28 cellular contexts compared by ENCODE assay signal in the genomic region with DNA sequence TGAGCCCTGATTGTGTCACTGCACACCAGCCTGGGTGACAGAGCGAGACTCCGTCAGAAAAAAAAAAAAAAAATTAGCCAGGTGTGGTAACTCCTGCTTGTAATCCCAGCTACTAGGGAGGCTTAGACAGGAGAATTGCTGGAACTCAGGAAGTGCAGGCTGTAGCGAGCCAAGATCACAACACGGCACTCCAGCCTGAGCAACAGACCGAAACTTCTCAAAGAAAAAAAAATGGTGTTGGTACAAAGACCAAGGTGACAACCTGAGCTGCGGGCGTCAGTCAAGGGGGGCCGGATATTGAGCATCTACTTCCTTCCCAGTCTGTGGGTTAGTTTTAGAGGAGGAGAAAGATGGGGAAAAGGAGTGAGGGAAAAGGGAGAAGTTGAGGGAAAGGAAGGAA. TPM values are rescaled to one million over a fixed set of nuclear protein-coding genes. Genes with fewer than 3 reads are reported as not detected.
DNase-seq lines count a peak whose midpoint lies in the region; ATAC-seq and TF ChIP-seq lines count a peak whose summit lies in the region.
"Had no signal": no experiment of that assay in that cellular context is flagged by ENCODE, and none has a peak within 500 bp of the region (broad histone marks: within the 10 kb centered on the region; RNA-seq: fewer than 3 reads in every experiment).

No MANE protein-coding gene starts in this region.

- H3K4me3 Mint-ChIP-seq in activated naive CD4-positive, alpha-beta T cell treated with anti-CD3 and anti-CD28 coated beads, Interleukin-2, amount 10 ng/mL, durations not matched to agents 7 days and 5 days: no peak overlapping the region
- peak overlapping the region; percentile 8 for H3K4me3 Mint-ChIP-seq in central memory CD8-positive, alpha-beta T cell
- H3K4me3 Mint-ChIP-seq in natural killer cell: peak overlapping the region; percentile 47
- H3K4me3 Mint-ChIP-seq: activated naive CD8-positive, alpha-beta T cell; mesothelial cell of epicardium; naive B cell had no signal

- H3K27ac ChIP-seq in urinary bladder (ENCODE audit: low read depth): peak overlapping the region; percentile 40
- H3K27ac ChIP-seq: parathyroid adenoma, suprapubic skin, VCaP had no signal

- no peaks in the 10 kb centered on the region for H3K36me3 ChIP-seq in urinary bladder (ENCODE audit: insufficient read depth)
- H3K36me3 ChIP-seq: suprapubic skin had no signal

- no peak overlapping the region for H3K27ac Mint-ChIP-seq in activated naive CD4-positive, alpha-beta T cell treated with anti-CD3 and anti-CD28 coated beads, Interleukin-2, amount 10 ng/mL, durations not matched to agents 7 days and 5 days
- H3K27ac Mint-ChIP-seq in central memory CD8-positive, alpha-beta T cell (ENCODE audit: low read depth): peak overlapping the region; percentile 3
- peak overlapping the region in 1 of 2 donors; percentile 6 for H3K27ac Mint-ChIP-seq in natural killer cell
- H3K27ac Mint-ChIP-seq: activated naive CD8-positive, alpha-beta T cell; mesothelial cell of epicardium; naive B cell had no signal

- no peaks in the 10 kb centered on the region for H3K4me1 ChIP-seq in urinary bladder (ENCODE audit: insufficient read depth)
- H3K4me1 ChIP-seq: parathyroid adenoma, suprapubic skin had no signal

- H3K4me3 ChIP-seq in urinary bladder (ENCODE audit: low read depth, low read length): no peak overlapping the region
- H3K4me3 ChIP-seq: K562, suprapubic skin had no signal

- ATAC-seq in central memory CD8-positive, alpha-beta T cell (replicated peaks; ENCODE audit: extremely low read depth, poor library complexity, severe bottlenecking): peak; percentile 71
- ATAC-seq in natural killer cell (peak in 2 of 3 donors; percentile 46 to 56), GM18498 (IDR thresholded peaks at IDR 0.05; ENCODE audit: unreplicated experiment) (no peak), GM19324 (IDR thresholded peaks at IDR 0.05; ENCODE audit: low FRiP score, unreplicated experiment) (no peak)
- ATAC-seq: left ventricle myocardium superior, Right ventricle myocardium inferior had no signal

- H3K27me3 Mint-ChIP-seq in activated naive CD4-positive, alpha-beta T cell treated with anti-CD3 and anti-CD28 coated beads, Interleukin-2, amount 10 ng/mL, durations not matched to agents 7 days and 5 days: peaks cover 20% of the 10 kb centered on the region
- H3K27me3 Mint-ChIP-seq in central memory CD8-positive, alpha-beta T cell: no peaks in the 10 kb centered on the region
- no peaks in the 10 kb centered on the region for H3K27me3 Mint-ChIP-seq in natural killer cell (ENCODE audit: low read depth in 2 of 2)
- H3K27me3 Mint-ChIP-seq: activated naive CD8-positive, alpha-beta T cell had no signal

- H3K9me3 Mint-ChIP-seq in activated naive CD4-positive, alpha-beta T cell treated with anti-CD3 and anti-CD28 coated beads, Interleukin-2, amount 10 ng/mL, durations not matched to agents 7 days and 5 days: no peaks in the 10 kb centered on the region
- no peaks in the 10 kb centered on the region for H3K9me3 Mint-ChIP-seq in central memory CD8-positive, alpha-beta T cell
- H3K9me3 Mint-ChIP-seq in natural killer cell: no peaks in the 10 kb centered on the region

- CTCF ChIA-PET in activated naive CD4-positive, alpha-beta T cell treated with anti-CD3 and anti-CD28 coated beads, Interleukin-2, amount 10 ng/mL, durations not matched to agents 7 days and 5 days (lab: Charles Lee): interaction anchor here (0.7 to 9.7 kb wide), 17 partner anchors 8 to 368 kb away, joined by 3 to 163 read pairs (median 5); no protein-coding TSS in a partner anchor

- intact Hi-C loops in natural killer cell (cut with micrococcal nuclease): no loop called here

- TF ChIP-seq CTCF in natural killer cell (IDR thresholded peaks at IDR 0.05): no peak

- WGBS in urinary bladder: 67% methylated on average over 8 of the region's 8 CpGs

- peak; percentile 25 for DNase-seq in activated naive CD4-positive, alpha-beta T cell treated with anti-CD3 and anti-CD28 coated beads, Interleukin-2, amount 10 ng/mL, durations not matched to agents 7 days and 5 days
- DNase-seq in activated naive CD4-positive, alpha-beta T cell treated with anti-CD3 and anti-CD28 coated beads, Interleukin-2, amount 50 U/mL, for 16 hours: no peak
- no peak for DNase-seq in central memory CD8-positive, alpha-beta T cell (ENCODE audit: low spot score in 2 of 2)
- no peak for DNase-seq in natural killer cell
- DNase-seq in NCI-H128 (lab: John Stamatoyannopoulos, UW; ENCODE audit: unreplicated experiment): no peak
- DNase-seq: caudate nucleus; dermis blood vessel endothelial cell; H7; left ventricle myocardium superior; naive B cell; NCI-H1105; NCI-H1930; NCI-H526; NK-92 treated with Interleukin-12 subunit alpha and Interleukin-12 subunit beta, amount 100 ng/mL, for 24 hours; PC-3; right cardiac atrium; stimulated activated CD4-positive, alpha-beta T cell treated with anti-CD3 and anti-CD28 coated beads, Interleukin-12 subunit alpha, Interleukin-12 subunit beta, amount 100 ng/mL, for 4 hours; stimulated activated CD4-positive, alpha-beta T cell treated with anti-CD3 and anti-CD28 coated beads, Interleukin-4, amount 100 ng/mL, for 1 hour had no signal

- peaks cover 15% of the 10 kb centered on the region for H3K4me1 Mint-ChIP-seq in activated naive CD4-positive, alpha-beta T cell treated with anti-CD3 and anti-CD28 coated beads, Interleukin-2, amount 10 ng/mL, durations not matched to agents 7 days and 5 days
- peaks cover 6% of the 10 kb centered on the region for H3K4me1 Mint-ChIP-seq in central memory CD8-positive, alpha-beta T cell
- H3K4me1 Mint-ChIP-seq in natural killer cell: peaks cover 6% of the 10 kb centered on the region in 2 donors

- no peaks in the 10 kb centered on the region for H3K36me3 Mint-ChIP-seq in activated naive CD4-positive, alpha-beta T cell treated with anti-CD3 and anti-CD28 coated beads, Interleukin-2, amount 10 ng/mL, durations not matched to agents 7 days and 5 days
- no peaks in the 10 kb centered on the region for H3K36me3 Mint-ChIP-seq in central memory CD8-positive, alpha-beta T cell (ENCODE audit: insufficient read depth)
- H3K36me3 Mint-ChIP-seq in natural killer cell: no peaks in the 10 kb centered on the region
- H3K36me3 Mint-ChIP-seq: activated naive CD8-positive, alpha-beta T cell; mesothelial cell of epicardium; naive B cell had no signal

RNA-seq across cellular contexts. Expression of gene HSPA8, which starts 48.5 kb away (rescaled TPM):
- 100 to 1,000 TPM; 577 to 684 (median 633) TPM for total RNA-seq in natural killer cell
- 1,836 TPM for total RNA-seq in urinary bladder
- polyA plus RNA-seq in urinary bladder: 717 TPM

Comparison
In these comparisons a context has a peak if more than half of its experiments do, and no peak if none do; other contexts are left out.
1. ATAC-seq: peak in central memory CD8-positive, alpha-beta T cell (single experiment) and natural killer cell (2 of 3); none in GM18498 (single experiment) and GM19324 (single experiment).